8 cellular contexts compared by ENCODE assay signal in the genomic region with DNA sequence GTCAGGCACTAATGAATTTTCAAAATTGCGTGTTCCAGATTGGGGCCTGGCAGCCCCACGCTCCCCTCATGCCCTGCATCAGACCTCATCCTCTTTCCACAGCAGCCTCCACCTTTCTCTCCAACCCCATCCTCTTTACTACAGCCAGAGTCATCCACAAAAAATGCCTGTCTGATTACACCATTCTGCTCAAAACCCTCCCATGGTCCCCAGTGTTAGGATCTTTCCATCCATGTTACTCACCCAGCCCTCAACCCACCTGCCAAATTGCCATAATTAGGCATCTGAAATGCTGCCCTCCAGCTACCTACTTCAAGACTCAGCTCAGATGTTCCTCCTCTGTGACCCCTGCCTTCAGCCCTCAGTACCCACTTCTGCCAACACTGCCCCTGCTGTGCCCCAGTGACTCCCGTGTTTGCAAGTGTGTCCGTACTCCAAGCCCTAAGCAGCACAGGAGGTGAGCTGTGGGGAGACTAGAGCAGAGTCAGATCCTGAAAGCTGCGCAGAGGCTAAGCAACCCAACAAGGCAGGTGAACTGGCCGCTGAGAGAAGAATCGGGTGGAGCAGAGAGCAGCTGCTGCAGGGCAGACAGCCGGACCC. TPM values are rescaled to one million over a fixed set of nuclear protein-coding genes. Genes with fewer than 3 reads are reported as not detected.
A peak's percentile ranks its signal among the peaks of the same experiment; 100 is the strongest.
DNase-seq lines count a peak whose midpoint lies in the region; ATAC-seq and TF ChIP-seq lines count a peak whose summit lies in the region.

No MANE protein-coding gene starts in this region.

- H3K4me3 Mint-ChIP-seq in CD4-positive, CD25-positive, alpha-beta regulatory T cell, result peak overlapping the region in 1 of 4 donors; percentile 13
- H3K4me3 Mint-ChIP-seq in neural crest cell, result peak overlapping the region; percentile 1

- peak overlapping the region; percentile 27 to 54 (median 42) for H3K27ac Mint-ChIP-seq in CD4-positive, CD25-positive, alpha-beta regulatory T cell
- peak overlapping the region; percentile 3 for H3K27ac Mint-ChIP-seq in neural crest cell (ENCODE audit: unreplicated experiment)

- H3K4me1 ChIP-seq in CD4-positive, CD25-positive, alpha-beta regulatory T cell (ENCODE audit: control insufficient read depth, insufficient read depth, low read length, poor library complexity, severe bottlenecking), result peaks cover 22% of the 10 kb centered on the region

- no peak overlapping the region for H3K4me3 ChIP-seq in CD4-positive, CD25-positive, alpha-beta regulatory T cell (ENCODE audit: low read depth, low read length)

- no peak for ATAC-seq in CD4-positive, CD25-positive, alpha-beta regulatory T cell (ENCODE audit: low read depth in 2 of 2)
- no peak for ATAC-seq in HG03280 (IDR thresholded peaks at IDR 0.05; ENCODE audit: unreplicated experiment)
- ATAC-seq in HG03469 (IDR thresholded peaks at IDR 0.05; ENCODE audit: unreplicated experiment), result no peak

- no peak for TF ChIP-seq CTCF in neural crest cell (conservative IDR thresholded peaks at IDR 0.05)

- peaks cover 0 to 28% (median 11%) of the 10 kb centered on the region in 4 donors for H3K4me1 Mint-ChIP-seq in CD4-positive, CD25-positive, alpha-beta regulatory T cell
- peaks cover 16% of the 10 kb centered on the region for H3K4me1 Mint-ChIP-seq in neural crest cell

- peak in 1 of 3 donors; percentile 14 for DNase-seq in CD4-positive, CD25-positive, alpha-beta regulatory T cell
- DNase-seq in NCI-H1105 treated with DMSO at 0.1 percent for 48 hours (lab: John Stamatoyannopoulos, UW), result peak; percentile 46
- peak; percentile 36 for DNase-seq in dedifferentiated amniotic fluid mesenchymal stem cell (ENCODE audit: extremely low spot score)
- DNase-seq in neural crest cell (ENCODE audit: low read depth, low spot score), result no peak
- DNase-seq in retina, result no peak
- DNase-seq in NCI-H82 treated with DMSO at 0.1 percent for 48 hours (lab: John Stamatoyannopoulos, UW; ENCODE audit: unreplicated experiment), result no peak

- no peaks in the 10 kb centered on the region for H3K36me3 Mint-ChIP-seq in CD4-positive, CD25-positive, alpha-beta regulatory T cell
- no peaks in the 10 kb centered on the region for H3K36me3 Mint-ChIP-seq in neural crest cell (ENCODE audit: low read depth)

- H3K27me3 ChIP-seq in CD4-positive, CD25-positive, alpha-beta regulatory T cell (ENCODE audit: control insufficient read depth, insufficient read depth, low read length), result peaks cover 10% of the 10 kb centered on the region

- H3K27me3 Mint-ChIP-seq in CD4-positive, CD25-positive, alpha-beta regulatory T cell, result peaks cover 34% of the 10 kb centered on the region
- peaks cover 48% of the 10 kb centered on the region for H3K27me3 Mint-ChIP-seq in neural crest cell (ENCODE audit: low read depth)

- no peak overlapping the region for H3K27ac ChIP-seq in CD4-positive, CD25-positive, alpha-beta regulatory T cell (ENCODE audit: insufficient read depth, low read length, poor library complexity, severe bottlenecking)

- no peaks in the 10 kb centered on the region for H3K36me3 ChIP-seq in CD4-positive, CD25-positive, alpha-beta regulatory T cell (ENCODE audit: control insufficient read depth, insufficient read depth, low read length)

- H3K9me3 Mint-ChIP-seq in CD4-positive, CD25-positive, alpha-beta regulatory T cell, result no peaks in the 10 kb centered on the region
- no peaks in the 10 kb centered on the region for H3K9me3 Mint-ChIP-seq in neural crest cell

- no peaks in the 10 kb centered on the region for H3K9me3 ChIP-seq in CD4-positive, CD25-positive, alpha-beta regulatory T cell (ENCODE audit: control insufficient read depth in 2 of 2, low read length in 2 of 2)

RNA-seq across cellular contexts. Expression of gene ARTN, which starts 0.7 kb away (rescaled TPM):
- 1.5 TPM for total RNA-seq in CD4-positive, CD25-positive, alpha-beta regulatory T cell
- polyA plus RNA-seq in CD4-positive, CD25-positive, alpha-beta regulatory T cell, result not detected
- total RNA-seq in neural crest cell, result 0.89 and 1.0 TPM in 2 replicates

RNA-seq across cellular contexts. Expression of gene IPO13, which starts 13.9 kb away (rescaled TPM):
- total RNA-seq in CD4-positive, CD25-positive, alpha-beta regulatory T cell, result 12.6 TPM
- polyA plus RNA-seq in CD4-positive, CD25-positive, alpha-beta regulatory T cell, result 10 to 100 TPM in 2 of 4 donors, 1 to 10 TPM in 2; 9.4 to 11.6 (median 10.1) TPM
- 37.7 and 44.1 TPM in 2 replicates for total RNA-seq in neural crest cell

RNA-seq across cellular contexts. Expression of gene DPH2, which starts 36.9 kb away (rescaled TPM):
- 17.9 TPM for total RNA-seq in CD4-positive, CD25-positive, alpha-beta regulatory T cell
- polyA plus RNA-seq in CD4-positive, CD25-positive, alpha-beta regulatory T cell, result 10 to 100 TPM; 17.2 to 25.0 (median 21.0) TPM
- total RNA-seq in neural crest cell, result 32.7 and 34.4 TPM in 2 replicates

RNA-seq across cellular contexts. Expression of gene ATP6V0B, which starts 41.9 kb away (rescaled TPM):
- total RNA-seq in CD4-positive, CD25-positive, alpha-beta regulatory T cell, result 69.4 TPM
- 100 to 1,000 TPM; 207 to 274 (median 237) TPM for polyA plus RNA-seq in CD4-positive, CD25-positive, alpha-beta regulatory T cell
- total RNA-seq in neural crest cell, result 125 and 129 TPM in 2 replicates

RNA-seq across cellular contexts. Expression of gene B4GALT2, which starts 46.1 kb away (rescaled TPM):
- 0.54 TPM for total RNA-seq in CD4-positive, CD25-positive, alpha-beta regulatory T cell
- under 1 TPM; 0.20 to 0.86 (median 0.32) TPM for polyA plus RNA-seq in CD4-positive, CD25-positive, alpha-beta regulatory T cell
- total RNA-seq in neural crest cell, result 88.7 and 91.8 TPM in 2 replicates

Comparison
In these comparisons a context has a peak if more than half of its experiments do, and no peak if none do; other contexts are left out.
1. DNase-seq: peak in NCI-H1105 treated with DMSO at 0.1 percent for 48 hours (single experiment) and dedifferentiated amniotic fluid mesenchymal stem cell (single experiment); none in neural crest cell (single experiment), retina (single experiment) and NCI-H82 treated with DMSO at 0.1 percent for 48 hours (single experiment).